In genomic region chr5:158267228-158267627, GRCh38 we compare ENCODE assay signal across 30 cellular contexts.
"Had no signal": no experiment of that assay in that cellular context is flagged by ENCODE, and none has a peak within 500 bp of the region (broad histone marks: within the 10 kb centered on the region; RNA-seq: fewer than 3 reads in every experiment).

No MANE protein-coding gene starts in this region.

- H3K4me3 ChIP-seq: adrenal gland, ascending aorta, body of pancreas, breast epithelium, cardiac muscle cell had no signal

- H3K4me1 ChIP-seq: adrenal gland, ascending aorta, body of pancreas, breast epithelium had no signal

- H3K9me3 ChIP-seq: adrenal gland, ascending aorta, body of pancreas had no signal

- ATAC-seq: activated naive CD4-positive, alpha-beta T cell treated with anti-CD3 and anti-CD28 coated beads, Interleukin-2, amount 50 U/mL, for 72 hours; activated naive CD8-positive, alpha-beta T cell treated with anti-CD3 and anti-CD28 coated beads, Interleukin-2, amount 50 U/mL, for 24 hours; activated T-cell treated with anti-CD3 and anti-CD28 coated beads, Interleukin-2, amount 50 U/mL, for 4 hours; activated T-cell treated with anti-CD3 and anti-CD28 coated beads, Interleukin-2, amount 50 U/mL, for 72 hours; activated T-helper 17 cell treated with anti-CD3 and anti-CD28 coated beads, Interleukin-2, amount 50 U/mL, for 72 hours; body of pancreas had no signal

- H3K27me3 ChIP-seq: adrenal gland, ascending aorta, body of pancreas, brain microvascular endothelial cell, breast epithelium, cardiac muscle cell had no signal

- H3K36me3 ChIP-seq: adrenal gland, ascending aorta, brain microvascular endothelial cell, breast epithelium, cardiac muscle cell had no signal

- H3K27ac ChIP-seq: adrenal gland, ascending aorta, body of pancreas, brain microvascular endothelial cell, breast epithelium, cardiac muscle cell had no signal

- DNase-seq: activated effector memory CD4-positive, alpha-beta T cell treated with anti-CD3 and anti-CD28 coated beads, Interleukin-2, amount 50 U/mL, for 16 hours; activated effector memory CD4-positive, alpha-beta T cell treated with Interleukin-2 at 50 U/mL for 16 hours; activated gamma-delta T cell; activated gamma-delta T cell treated with Interleukin-2 at 50 U/mL for 16 hours; activated naive CD4-positive, alpha-beta T cell; activated naive CD4-positive, alpha-beta T cell treated with anti-CD3 and anti-CD28 coated beads for 36 hours; activated naive CD4-positive, alpha-beta T cell treated with anti-CD3 and anti-CD28 coated beads, Interleukin-2, amount 10 ng/mL, durations not matched to agents 7 days and 5 days; activated naive CD4-positive, alpha-beta T cell treated with anti-CD3 and anti-CD28 coated beads, Interleukin-2, amount 50 U/mL, for 16 hours; activated naive CD4-positive, alpha-beta T cell treated with Interleukin-2 at 50 U/mL for 16 hours; activated naive CD8-positive, alpha-beta T cell treated with anti-CD3 and anti-CD28 coated beads for 36 hours; activated naive CD8-positive, alpha-beta T cell treated with anti-CD3 and anti-CD28 coated beads, Interleukin-2, amount 10 ng/mL, durations not matched to agents 7 days and 5 days; activated naive CD8-positive, alpha-beta T cell treated with anti-CD3 and anti-CD28 coated beads, Interleukin-2, amount 50 U/mL, for 24 hours; activated T-cell treated with anti-CD3 and anti-CD28 coated beads, Interleukin-2, amount 50 U/mL, for 4 hours; activated T-cell treated with anti-CD3 and anti-CD28 coated beads, Interleukin-2, amount 50 U/mL, for 48 hours; activated T-cell treated with anti-CD3 and anti-CD28 coated beads, Interleukin-2, amount 50 U/mL, for 72 hours; adrenal gland; amniotic stem cell; amygdala; anterior cingulate cortex; aorta; body of pancreas; brain microvascular endothelial cell; caudate nucleus; central memory CD4-positive, alpha-beta T cell; cerebellar nuclear complex had no signal
